Comparison of ENCODE assay signal across 9 cellular contexts in the genomic region with DNA sequence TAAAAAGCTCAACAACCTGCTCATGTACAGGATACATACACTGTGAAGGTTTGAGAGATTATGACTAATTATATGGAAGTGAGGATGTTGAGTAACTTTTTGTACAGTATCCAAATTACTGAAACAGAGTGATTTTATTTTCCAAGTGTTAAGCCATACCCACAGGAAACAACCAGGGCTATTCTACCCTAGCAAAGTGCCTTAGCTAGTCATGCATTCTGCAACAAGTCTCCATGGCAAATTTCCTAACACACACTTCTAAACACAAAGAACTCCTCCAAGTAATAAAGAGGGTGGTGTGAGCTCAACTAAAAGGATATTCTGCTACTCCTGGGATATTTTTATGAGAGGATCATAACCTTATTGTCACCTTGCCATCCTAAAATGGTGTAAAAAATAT. TPM values are rescaled to one million over a fixed set of nuclear protein-coding genes. Genes with fewer than 3 reads are reported as not detected.
DNase-seq lines count a peak whose midpoint lies in the region; ATAC-seq and TF ChIP-seq lines count a peak whose summit lies in the region.
"Had no signal": no experiment of that assay in that cellular context is flagged by ENCODE, and none has a peak within 500 bp of the region (broad histone marks: within the 10 kb centered on the region; RNA-seq: fewer than 3 reads in every experiment).

No MANE protein-coding gene starts in this region.

- DNase-seq in HAP-1 (ENCODE audit: low spot score in 2 of 2) (peak in 1 of 2 experiments; percentile 68), SK-MEL-5 (ENCODE audit: low read depth, low spot score) (peak; percentile 63), foreskin fibroblast (peak; percentile 74 to 80), retinal pigment epithelial cell (ENCODE audit: low read depth) (peak; percentile 89), midbrain (lab: John Stamatoyannopoulos, UW) (no peak), natural killer cell (no peak), NCI-H526 treated with DMSO at 0.1 percent for 48 hours (lab: John Stamatoyannopoulos, UW) (no peak)
- no peak for DNase-seq in activated CD8-positive, alpha-beta memory T cell treated with anti-CD3 and anti-CD28 coated beads for 24 hours
- DNase-seq: NCI-H82 had no signal

- ATAC-seq in natural killer cell, result no peak

- peaks cover 21 to 45% of the 10 kb centered on the region in 2 donors for H3K27me3 Mint-ChIP-seq in natural killer cell (ENCODE audit: low read depth in 2 of 2)

- H3K4me3 ChIP-seq in HAP-1 (peak overlapping the region; percentile 65), foreskin fibroblast (ENCODE audit: low read depth in 1 of 2, low read length in 2 of 2) (no peak overlapping the region), retinal pigment epithelial cell (ENCODE audit: low read length) (no peak overlapping the region)

- no peak for TF ChIP-seq CTCF in foreskin fibroblast (IDR thresholded peaks at IDR 0.05; ENCODE audit: low read depth, low read length)
- TF ChIP-seq CTCF in retinal pigment epithelial cell (conservative IDR thresholded peaks at IDR 0.05; ENCODE audit: low read depth, low read length), result no peak
- TF ChIP-seq CTCF in natural killer cell (IDR thresholded peaks at IDR 0.05), result no peak

- no peaks in the 10 kb centered on the region for H3K36me3 ChIP-seq in HAP-1 (replicated peaks)

- H3K4me3 Mint-ChIP-seq in natural killer cell, result no peak overlapping the region

- intact Hi-C loops in natural killer cell (cut with micrococcal nuclease), result no loop called here

- H3K27me3 ChIP-seq in HAP-1 (ENCODE audit: low read depth), result no peaks in the 10 kb centered on the region

- no peaks in the 10 kb centered on the region for H3K9me3 ChIP-seq in HAP-1

- peaks cover 17 to 19% of the 10 kb centered on the region in 2 donors for H3K4me1 Mint-ChIP-seq in natural killer cell

- H3K4me1 ChIP-seq in HAP-1, result peaks cover 45% of the 10 kb centered on the region

- H3K9me3 Mint-ChIP-seq in natural killer cell, result no peaks in the 10 kb centered on the region

- no peak overlapping the region for H3K27ac Mint-ChIP-seq in natural killer cell

- in situ Hi-C loops in HAP-1 (cut with MboI; ENCODE audit: low sequenced_read_pairs) (loop anchor here (25.0 kb wide), 1 partner anchor 106 kb away; a partner anchor contains a TSS), SK-MEL-5 (cut with HindIII; ENCODE audit: low pct_unique_long_range_greater_than_20kb, low sequenced_read_pairs) (no loop called here)

- H3K36me3 Mint-ChIP-seq in natural killer cell, result no peaks in the 10 kb centered on the region

RNA-seq across cellular contexts. Expression of a gene that starts 4.4 kb away (rescaled TPM):
- total RNA-seq in SK-MEL-5 (2014; rRNA removed; shearing (Covaris generic)), result 10.0 and 10.2 TPM in 2 replicates
- 9.8 and 10.7 TPM in 2 replicates for polyA plus RNA-seq in SK-MEL-5 (2015; cell fraction: cytosol; rRNA removed)
- polyA plus RNA-seq in SK-MEL-5 (2015; cell fraction: nucleus; rRNA removed), result 24.4 and 25.0 TPM in 2 replicates
- total RNA-seq in natural killer cell, result under 1 TPM; 0.08 to 0.70 (median 0.35) TPM

RNA-seq across cellular contexts. Expression of a gene that starts 38.4 kb away (rescaled TPM):
- total RNA-seq in SK-MEL-5 (2014; rRNA removed; shearing (Covaris generic)), result 31.1 and 31.9 TPM in 2 replicates
- 24.4 and 29.4 TPM in 2 replicates for polyA plus RNA-seq in SK-MEL-5 (2015; cell fraction: cytosol; rRNA removed)
- polyA plus RNA-seq in SK-MEL-5 (2015; cell fraction: nucleus; rRNA removed), result 30.0 and 30.5 TPM in 2 replicates
- 10 to 100 TPM; 16.4 to 25.3 (median 22.5) TPM for total RNA-seq in natural killer cell

Comparison
In these comparisons a context has a peak if more than half of its experiments do, and no peak if none do; other contexts are left out.
1. DNase-seq: peak in SK-MEL-5 (single experiment), foreskin fibroblast (2 of 2) and retinal pigment epithelial cell (single experiment); none in midbrain (single experiment), natural killer cell (single experiment), NCI-H526 treated with DMSO at 0.1 percent for 48 hours (single experiment) and activated CD8-positive, alpha-beta memory T cell treated with anti-CD3 and anti-CD28 coated beads for 24 hours (single experiment).